Comparison of ENCODE assay signal across 12 cellular contexts in the genomic region with DNA sequence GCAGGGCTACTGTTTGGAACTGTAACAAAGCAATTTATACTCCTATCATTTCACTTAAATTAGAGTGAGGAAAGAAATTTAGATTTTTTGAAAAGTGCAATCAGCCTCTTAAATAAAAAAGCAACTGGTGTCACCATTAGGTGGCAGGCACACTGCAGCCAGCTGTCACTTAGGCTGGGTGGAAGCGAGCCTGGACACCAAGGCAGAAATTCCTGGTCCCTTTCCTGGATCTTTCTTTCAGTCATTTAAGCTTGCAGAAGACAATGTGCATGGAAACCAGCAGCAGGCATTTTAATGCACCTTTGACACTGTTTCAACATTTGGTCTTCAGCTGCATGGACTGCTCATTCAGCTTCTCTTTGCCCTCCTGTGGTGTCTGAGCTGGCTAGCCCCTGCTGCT.
DNase-seq lines count a peak whose midpoint lies in the region; TF ChIP-seq lines count a peak whose summit lies in the region.
"Had no signal": no experiment of that assay in that cellular context is flagged by ENCODE, and none has a peak within 500 bp of the region (broad histone marks: within the 10 kb centered on the region; RNA-seq: fewer than 3 reads in every experiment).

No MANE protein-coding gene starts in this region.

- POLR2A ChIA-PET in A673 (lab: Charles Lee; ENCODE audit: low non-redundant PET) = no interaction called here

- CTCF ChIA-PET in A673 (lab: Charles Lee) = no interaction called here

- H3K4me2 ChIP-seq in SU-DHL-6 (ENCODE audit: low read depth, low read length, poor library complexity, severe bottlenecking) = no peak overlapping the region

- no peak overlapping the region for H2AFZ ChIP-seq in SU-DHL-6 (ENCODE audit: low read depth, low read length, severe bottlenecking)

- H3K36me3 ChIP-seq in A673 (ENCODE audit: insufficient read depth, low read length, poor library complexity, severe bottlenecking) (no peaks in the 10 kb centered on the region), SU-DHL-6 (ENCODE audit: low read length) (no peaks in the 10 kb centered on the region), kidney epithelial cell (ENCODE audit: control insufficient read depth, insufficient read depth, low read length) (no peaks in the 10 kb centered on the region), esophagus muscularis mucosa (no peaks in the 10 kb centered on the region)
- H3K36me3 ChIP-seq: suprapubic skin had no signal

- H3K4me3 ChIP-seq in A673 (ENCODE audit: low read depth, low read length, poor library complexity, severe bottlenecking) (no peak overlapping the region), SU-DHL-6 (ENCODE audit: insufficient read depth, low read length, poor library complexity, severe bottlenecking) (no peak overlapping the region), kidney epithelial cell (ENCODE audit: low read depth, low read length) (no peak overlapping the region), esophagus muscularis mucosa (no peak overlapping the region)
- H3K4me3 ChIP-seq: lung, suprapubic skin had no signal

- H3K4me1 ChIP-seq in A673 (ENCODE audit: insufficient read depth, low read length, poor library complexity, severe bottlenecking) (no peaks in the 10 kb centered on the region), esophagus muscularis mucosa (no peaks in the 10 kb centered on the region)
- H3K4me1 ChIP-seq: suprapubic skin had no signal

- no peak for TF ChIP-seq EP300 in esophagus muscularis mucosa (IDR thresholded peaks at IDR 0.05)

- H3K9me3 ChIP-seq in A673 (ENCODE audit: low read depth, low read length, poor library complexity, severe bottlenecking) = no peaks in the 10 kb centered on the region
- H3K9me3 ChIP-seq in SU-DHL-6 (ENCODE audit: insufficient read depth, low read length) = no peaks in the 10 kb centered on the region
- no peaks in the 10 kb centered on the region for H3K9me3 ChIP-seq in esophagus muscularis mucosa
- H3K9me3 ChIP-seq: suprapubic skin had no signal

- H3K27me3 ChIP-seq in A673 (replicated peaks; ENCODE audit: insufficient read depth, low read depth, low read length, poor library complexity) (no peaks in the 10 kb centered on the region), SU-DHL-6 (ENCODE audit: low read length) (no peaks in the 10 kb centered on the region), kidney epithelial cell (ENCODE audit: control insufficient read depth, insufficient read depth, low read length) (no peaks in the 10 kb centered on the region), esophagus muscularis mucosa (no peaks in the 10 kb centered on the region)
- H3K27me3 ChIP-seq: suprapubic skin had no signal

- no peaks in the 10 kb centered on the region for H4K20me1 ChIP-seq in SU-DHL-6 (ENCODE audit: low read depth, low read length)

- H3K27ac ChIP-seq in A673 (ENCODE audit: low read depth, low read length, poor library complexity, severe bottlenecking) (no peak overlapping the region), SU-DHL-6 (ENCODE audit: low read depth, low read length) (no peak overlapping the region), esophagus muscularis mucosa (replicated peaks in 1 of 4) (no peak overlapping the region)
- H3K27ac ChIP-seq: suprapubic skin had no signal

- in situ Hi-C loops in GM13977 (cut with MboI; ENCODE audit: low pct_unique_long_range_greater_than_20kb, low sequenced_read_pairs, unreplicated experiment) = no loop called here

- no peak for TF ChIP-seq POLR2A in esophagus muscularis mucosa (IDR thresholded peaks at IDR 0.05; ENCODE audit: low read depth)

- no peak overlapping the region for H3K9ac ChIP-seq in SU-DHL-6 (ENCODE audit: low read length)

- intact Hi-C loops in A673 (cut with micrococcal nuclease; ENCODE audit: unreplicated experiment) = no loop called here
- intact Hi-C loops in esophagus muscularis mucosa (cut with DNase I) = no loop called here

- TF ChIP-seq CTCF in A673 (conservative IDR thresholded peaks at IDR 0.05; ENCODE audit: low read depth, low read length) (peak; percentile 30; the same call in 1 of the 2 replicates), GM13977 (IDR thresholded peaks at IDR 0.05; ENCODE audit: extremely low read depth, insufficient read depth, missing control alignments) (peak; percentile 40), SU-DHL-6 (IDR thresholded peaks at IDR 0.05; ENCODE audit: insufficient read depth, low read length, poor library complexity, severe bottlenecking) (peak; percentile 45), kidney epithelial cell (IDR thresholded peaks at IDR 0.05; ENCODE audit: insufficient read depth, low read length, poor library complexity, severe bottlenecking) (peak; percentile 22), esophagus muscularis mucosa (IDR thresholded peaks at IDR 0.05) (peak in 1 of 3 experiments; percentile 30)

- H3K79me2 ChIP-seq in SU-DHL-6 (ENCODE audit: insufficient read depth, low read length) = no peaks in the 10 kb centered on the region

- no peaks in the 10 kb centered on the region for H3F3A ChIP-seq in SU-DHL-6 (ENCODE audit: insufficient read depth)

- 63% methylated on average over 1 of the region's 1 CpG for WGBS in esophagus muscularis mucosa

- DNase-seq in A673 (ENCODE audit: low spot score) (no peak), GM13977 (ENCODE audit: low spot score) (no peak), kidney epithelial cell (ENCODE audit: low read depth) (no peak), esophagus muscularis mucosa (ENCODE audit: extremely low spot score) (no peak), OCI-M2 (lab: John Stamatoyannopoulos, UW; ENCODE audit: unreplicated experiment) (no peak), SKM-1 treated with dmso at 0.1 percent for 144 hours (lab: John Stamatoyannopoulos, UW; ENCODE audit: unreplicated experiment) (no peak), NCI-H446 treated with DMSO at 0.1 percent for 48 hours (lab: John Stamatoyannopoulos, UW) (no peak)
- DNase-seq: activated naive CD4-positive, alpha-beta T cell treated with anti-CD3 and anti-CD28 coated beads, Interleukin-2, amount 10 ng/mL, durations not matched to agents 7 days and 5 days; CD4-positive, CD25-positive, alpha-beta regulatory T cell had no signal

- H3K9me2 ChIP-seq in SU-DHL-6 (replicated peaks; ENCODE audit: insufficient read depth, low read length) = no peaks in the 10 kb centered on the region

- BruUV-seq in A673 (replicated peaks; lab: Mats Ljungman, UMichigan) = no TSS peak
